Comparison of ENCODE assay signal across 21 cellular contexts in genomic region chr10:82294874-82295378, GRCh38.
"Had no signal": no experiment of that assay in that cellular context is flagged by ENCODE, and none has a peak within 500 bp of the region (broad histone marks: within the 10 kb centered on the region; RNA-seq: fewer than 3 reads in every experiment).

No MANE protein-coding gene starts in this region.

- H2AFZ ChIP-seq: parathyroid adenoma had no signal

- H3K9ac ChIP-seq: parathyroid adenoma had no signal

- H3K9me3 ChIP-seq: left lung, mucosa of descending colon, neutrophil, transverse colon, upper lobe of right lung, uterus had no signal

- H3K36me3 ChIP-seq: heart right ventricle, left lung, neutrophil, spleen, transverse colon, upper lobe of right lung, uterus had no signal

- H3K4me1 ChIP-seq: heart right ventricle, left lung, parathyroid adenoma, spleen, transverse colon, upper lobe of right lung, uterus had no signal

- H3K27ac ChIP-seq: heart right ventricle, left lung, neutrophil, parathyroid adenoma, spleen, transverse colon, upper lobe of right lung, uterus had no signal

- H3K79me2 ChIP-seq: parathyroid adenoma had no signal

- FAIRE-seq: islet of Langerhans had no signal

- H3K4me3 ChIP-seq: heart right ventricle, left lung, mucosa of descending colon, spleen, transverse colon, upper lobe of right lung, uterus had no signal

- H3K27me3 ChIP-seq: heart right ventricle, left lung, neutrophil, spleen, transverse colon, upper lobe of right lung, uterus had no signal

- DNase-seq: cortex of kidney; effector memory CD8-positive, alpha-beta T cell; foreskin melanocyte; glutamatergic neuron; heart right ventricle; hippocampal formation; left cardiac atrium; left lung; mesenchymal stem cell; mucosa of descending colon; naive B cell; spleen; stimulated activated naive B cell treated with anti-CD40 and anti-IgM and Interleukin-4, amounts not matched to agents 10 μg/mL and 1 μg/mL and 100 μg/mL, for 72 hours; transverse colon; upper lobe of right lung; uterus had no signal

- ATAC-seq: effector memory CD8-positive, alpha-beta T cell; heart right ventricle; left cardiac atrium; left lung; mucosa of descending colon; natural killer cell treated with Interleukin-12 subunit alpha and Interleukin-12 subunit beta and Interleukin-15 and Interleukin-18, amount 100 ng/mL, for 72 hours; sciatic nerve; stimulated activated naive B cell treated with anti-CD40 and anti-IgM and Interleukin-4, amounts not matched to agents 10 μg/mL and 1 μg/mL and 100 μg/mL, for 72 hours; upper lobe of right lung had no signal
